In the genomic region with DNA sequence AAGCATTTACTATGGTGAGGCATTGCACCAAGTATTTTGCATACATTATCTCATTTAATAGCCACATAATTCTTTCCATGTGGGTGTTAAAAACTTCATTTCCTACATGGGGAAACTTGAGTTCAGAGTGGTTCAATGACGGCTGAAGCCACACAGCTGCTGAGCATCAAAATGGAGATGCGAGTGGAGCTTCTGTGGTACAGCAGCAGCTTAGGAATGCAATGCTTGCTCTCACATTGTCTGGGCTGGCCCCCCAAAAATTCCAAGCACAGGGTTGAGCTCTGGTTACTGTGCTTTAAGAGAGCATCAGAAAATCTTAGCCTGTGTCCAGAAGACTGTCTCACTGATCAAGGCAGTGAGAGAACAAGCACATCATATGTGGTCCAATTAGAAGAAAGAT, we compare ENCODE assay signal across 33 cellular contexts. TPM values are rescaled to one million over a fixed set of nuclear protein-coding genes. Genes with fewer than 3 reads are reported as not detected.
"Had no signal": no experiment of that assay in that cellular context is flagged by ENCODE, and none has a peak within 500 bp of the region (broad histone marks: within the 10 kb centered on the region; RNA-seq: fewer than 3 reads in every experiment).

No MANE protein-coding gene starts in this region.

- H3K79me2 ChIP-seq: parathyroid adenoma had no signal

- H3K9me3 Mint-ChIP-seq: effector memory CD8-positive, alpha-beta T cell; mesothelial cell of epicardium; neural progenitor cell; stimulated activated effector memory CD8-positive, alpha-beta T cell treated with anti-CD3 and anti-CD28 coated beads, Interleukin-12 subunit alpha, Interleukin-12 subunit beta, amount 100 ng/mL, for 72 hours had no signal

- H3K27ac ChIP-seq: heart right ventricle, left lung, neural progenitor cell, parathyroid adenoma, right lobe of liver, stomach, thyroid gland had no signal

- H3K4me2 ChIP-seq: neural progenitor cell, smooth muscle cell had no signal

- H3K9me3 ChIP-seq: heart right ventricle, left lung, mucosa of descending colon, right lobe of liver, stomach, thyroid gland had no signal

- H3K27me3 Mint-ChIP-seq: progenitor cell of endocrine pancreas, type B pancreatic cell had no signal

- DNase-seq: cerebellar nuclear complex; cortex of kidney; effector memory CD8-positive, alpha-beta T cell; foreskin melanocyte; glutamatergic neuron; heart right ventricle; hypothalamus; left lung; mesenchymal stem cell; mucosa of descending colon; naive thymus-derived CD4-positive, alpha-beta T cell; right lobe of liver; stimulated activated CD4-positive, alpha-beta T cell treated with anti-CD3 and anti-CD28 coated beads, Interleukin-12 subunit alpha, Interleukin-12 subunit beta, amount 100 ng/mL, for 4 hours; stimulated activated CD4-positive, alpha-beta T cell treated with anti-CD3 and anti-CD28 coated beads, Interleukin-1b, Interleukin-23, amount 100 ng/mL, for 48 hours; stimulated activated CD4-positive, alpha-beta T cell treated with anti-CD3 and anti-CD28 coated beads, Interleukin-4, amount 100 ng/mL, for 1 hour; stimulated activated naive CD4-positive, alpha-beta T cell treated with Interleukin-2 at 50 U/mL for 16 hours; stomach; thyroid gland had no signal

- ATAC-seq: effector memory CD8-positive, alpha-beta T cell; heart right ventricle; left lung; mucosa of descending colon; naive thymus-derived CD4-positive, alpha-beta T cell; right lobe of liver; stimulated activated effector memory CD8-positive, alpha-beta T cell treated with anti-CD3 and anti-CD28 coated beads, Interleukin-12 subunit alpha, Interleukin-12 subunit beta, amount 100 ng/mL, for 72 hours had no signal

- H3K4me3 ChIP-seq: heart right ventricle, left lung, mucosa of descending colon, neural progenitor cell, right lobe of liver, smooth muscle cell, stomach, thyroid gland had no signal

- H2AFZ ChIP-seq: neural progenitor cell, parathyroid adenoma had no signal

- H3K36me3 Mint-ChIP-seq: mesothelial cell of epicardium; neural progenitor cell; stimulated activated effector memory CD8-positive, alpha-beta T cell treated with anti-CD3 and anti-CD28 coated beads, Interleukin-12 subunit alpha, Interleukin-12 subunit beta, amount 100 ng/mL, for 72 hours; type B pancreatic cell had no signal

- H3K9ac ChIP-seq: neural progenitor cell, parathyroid adenoma had no signal

- H3K4me3 Mint-ChIP-seq: effector memory CD8-positive, alpha-beta T cell; mesothelial cell of epicardium; naive thymus-derived CD4-positive, alpha-beta T cell; nephron; neural progenitor cell; stimulated activated effector memory CD8-positive, alpha-beta T cell treated with anti-CD3 and anti-CD28 coated beads, Interleukin-12 subunit alpha, Interleukin-12 subunit beta, amount 100 ng/mL, for 72 hours; type B pancreatic cell had no signal

- H3K27ac Mint-ChIP-seq: effector memory CD8-positive, alpha-beta T cell; mesothelial cell of epicardium; naive thymus-derived CD4-positive, alpha-beta T cell; nephron; neural progenitor cell; progenitor cell of endocrine pancreas; stimulated activated effector memory CD8-positive, alpha-beta T cell treated with anti-CD3 and anti-CD28 coated beads, Interleukin-12 subunit alpha, Interleukin-12 subunit beta, amount 100 ng/mL, for 72 hours; type B pancreatic cell had no signal

- H3K4me1 Mint-ChIP-seq: naive thymus-derived CD4-positive, alpha-beta T cell; nephron; stimulated activated effector memory CD8-positive, alpha-beta T cell treated with anti-CD3 and anti-CD28 coated beads, Interleukin-12 subunit alpha, Interleukin-12 subunit beta, amount 100 ng/mL, for 72 hours had no signal

- FAIRE-seq: endometrium, keratinocyte had no signal

- H3K36me3 ChIP-seq: heart right ventricle, left lung, neural progenitor cell, right lobe of liver, stomach, thyroid gland had no signal

- H3K4me1 ChIP-seq: heart right ventricle, left lung, parathyroid adenoma, right lobe of liver, stomach, thyroid gland had no signal

- H3K27me3 ChIP-seq: heart right ventricle, left lung, neural progenitor cell, right lobe of liver, stomach, thyroid gland had no signal

RNA-seq across cellular contexts. Expression of gene GADL1, which starts 57.3 kb away (rescaled TPM):
- total RNA-seq: lower leg skin; lung microvascular endothelial cell; mucosa of descending colon; naive thymus-derived CD4-positive, alpha-beta T cell; osteoblast; right lobe of liver; smooth muscle cell; subcutaneous adipose tissue; thyroid gland had no signal
- polyA plus RNA-seq: keratinocyte; naive thymus-derived CD4-positive, alpha-beta T cell; smooth muscle cell; urinary bladder had no signal
